In the genomic region with DNA sequence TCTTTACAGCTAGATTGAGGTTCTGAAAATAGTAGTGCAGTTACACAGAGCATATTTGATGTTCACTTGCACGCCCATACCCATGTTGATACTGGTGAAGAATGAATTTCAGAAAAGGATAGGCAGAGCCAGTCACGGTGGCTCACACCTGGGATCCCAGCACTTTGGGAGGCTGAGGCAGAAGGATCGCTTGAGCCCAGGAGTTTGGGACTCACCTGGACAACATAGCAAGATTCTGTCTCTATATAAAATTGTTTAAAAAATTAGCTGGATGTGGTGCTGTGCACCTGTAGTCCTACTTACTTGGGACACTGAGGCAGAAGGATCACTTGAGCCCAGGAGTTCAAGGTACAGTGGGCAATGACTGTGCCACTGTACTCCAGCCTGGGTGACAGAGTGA, we compare ENCODE assay signal across 26 cellular contexts.
"Had no signal": no experiment of that assay in that cellular context is flagged by ENCODE, and none has a peak within 500 bp of the region (broad histone marks: within the 10 kb centered on the region; RNA-seq: fewer than 3 reads in every experiment).

No MANE protein-coding gene starts in this region.

- H3K36me3 Mint-ChIP-seq: activated CD4-positive, alpha-beta memory T cell treated with anti-CD3 and anti-CD28 coated beads for 36 hours; activated CD8-positive, alpha-beta memory T cell treated with anti-CD3 and anti-CD28 coated beads, Interleukin-2, amount 10 ng/mL, durations not matched to agents 7 days and 5 days; T-cell; WTC11 had no signal

- DNase-seq: activated B cell treated with CpG ODN at 0.5 μM for 24 hours; activated CD4-positive, alpha-beta memory T cell treated with anti-CD3 and anti-CD28 coated beads for 36 hours; activated CD4-positive, alpha-beta memory T cell treated with anti-CD3 and anti-CD28 coated beads, Interleukin-2, amount 10 ng/mL, durations not matched to agents 7 days and 5 days; activated CD4-positive, alpha-beta T cell treated with anti-CD3 and anti-CD28 coated beads for 1 hour; activated CD4-positive, alpha-beta T cell treated with anti-CD3 and anti-CD28 coated beads, Interleukin-2, amount 50 U/mL, for 1 hour; activated CD4-positive, alpha-beta T cell treated with anti-CD3 and anti-CD28 coated beads, Interleukin-2, amount 50 U/mL, for 4 hours; activated CD4-positive, alpha-beta T cell treated with anti-CD3 and anti-CD28 coated beads, Interleukin-2, amount 50 U/mL, for 48 hours; activated CD4-positive, CD25-positive, alpha-beta regulatory T cell; activated CD4-positive, CD25-positive, alpha-beta regulatory T cell treated with anti-CD3 and anti-CD28 coated beads, Interleukin-2, amount 50 U/mL, for 72 hours; activated CD8-positive, alpha-beta memory T cell treated with anti-CD3 and anti-CD28 coated beads for 24 hours; activated CD8-positive, alpha-beta memory T cell treated with anti-CD3 and anti-CD28 coated beads, Interleukin-2, amount 10 ng/mL, durations not matched to agents 7 days and 5 days; activated CD8-positive, alpha-beta memory T cell treated with anti-CD3 and anti-CD28 coated beads, Interleukin-2, amount 50 U/mL, for 4 hours; activated CD8-positive, alpha-beta memory T cell treated with anti-CD3 and anti-CD28 coated beads, Interleukin-2, amount 50 U/mL, for 48 hours; activated T-cell treated with anti-CD3 and anti-CD28 coated beads for 4 hours; T-helper 9 cell had no signal

- H3K4me1 Mint-ChIP-seq: activated CD4-positive, alpha-beta memory T cell treated with anti-CD3 and anti-CD28 coated beads, Interleukin-2, amount 10 ng/mL, durations not matched to agents 7 days and 5 days; T-cell had no signal

- H3K27ac ChIP-seq: VCaP, WERI-Rb-1 had no signal

- ATAC-seq: activated CD8-positive, alpha-beta memory T cell treated with anti-CD3 and anti-CD28 coated beads, Interleukin-2, amount 10 ng/mL, durations not matched to agents 7 days and 5 days; activated CD8-positive, alpha-beta T cell treated with anti-CD3 and anti-CD28 coated beads, Interleukin-2, amount 10 ng/mL, durations not matched to agents 7 days and 5 days; T-cell; WTC11 had no signal

- H3K4me3 Mint-ChIP-seq: activated B cell treated with CpG ODN at 0.5 μM for 24 hours; activated CD4-positive, alpha-beta memory T cell treated with anti-CD3 and anti-CD28 coated beads for 36 hours; activated CD4-positive, alpha-beta memory T cell treated with anti-CD3 and anti-CD28 coated beads, Interleukin-2, amount 10 ng/mL, durations not matched to agents 7 days and 5 days; activated CD4-positive, alpha-beta T cell treated with anti-CD3 and anti-CD28 coated beads for 36 hours; activated CD4-positive, alpha-beta T cell treated with anti-CD3 and anti-CD28 coated beads, Interleukin-2, amount 10 ng/mL, durations not matched to agents 24 days and 14 days; activated CD4-positive, alpha-beta T cell treated with anti-CD3 and anti-CD28 coated beads, Interleukin-2, amount 10 ng/mL, durations not matched to agents 7 days and 5 days; activated CD8-positive, alpha-beta memory T cell treated with anti-CD3 and anti-CD28 coated beads, Interleukin-2, amount 10 ng/mL, durations not matched to agents 7 days and 5 days; activated CD8-positive, alpha-beta T cell treated with anti-CD3 and anti-CD28 coated beads for 36 hours; activated CD8-positive, alpha-beta T cell treated with anti-CD3 and anti-CD28 coated beads, Interleukin-2, amount 10 ng/mL, durations not matched to agents 7 days and 5 days; T-cell; T-helper 1 cell treated with Interleukin-12 subunit alpha and Interleukin-12 subunit beta and Interleukin-4 antibody, amounts not matched to agents 30 μg/mL and 1 μg/mL, for 36 hours; T-helper 2 cell treated with Interferon-gamma antibody and Interleukin-4, amounts not matched to agents 5 μg/mL and 100 μg/mL, for 36 hours; WTC11 had no signal

- H3K27me3 Mint-ChIP-seq: activated B cell treated with CpG ODN at 0.5 μM for 24 hours; activated CD4-positive, alpha-beta memory T cell treated with anti-CD3 and anti-CD28 coated beads for 36 hours; activated CD4-positive, alpha-beta memory T cell treated with anti-CD3 and anti-CD28 coated beads, Interleukin-2, amount 10 ng/mL, durations not matched to agents 7 days and 5 days; activated CD4-positive, alpha-beta T cell treated with anti-CD3 and anti-CD28 coated beads for 36 hours; activated CD4-positive, alpha-beta T cell treated with anti-CD3 and anti-CD28 coated beads, Interleukin-2, amount 10 ng/mL, durations not matched to agents 24 days and 14 days; activated CD4-positive, alpha-beta T cell treated with anti-CD3 and anti-CD28 coated beads, Interleukin-2, amount 10 ng/mL, durations not matched to agents 7 days and 5 days had no signal

- H3K27ac Mint-ChIP-seq: activated B cell treated with CpG ODN at 0.5 μM for 24 hours; activated CD4-positive, alpha-beta memory T cell treated with anti-CD3 and anti-CD28 coated beads for 36 hours; activated CD4-positive, alpha-beta memory T cell treated with anti-CD3 and anti-CD28 coated beads, Interleukin-2, amount 10 ng/mL, durations not matched to agents 7 days and 5 days; activated CD4-positive, alpha-beta T cell treated with anti-CD3 and anti-CD28 coated beads, Interleukin-2, amount 10 ng/mL, durations not matched to agents 24 days and 14 days; activated CD4-positive, alpha-beta T cell treated with anti-CD3 and anti-CD28 coated beads, Interleukin-2, amount 10 ng/mL, durations not matched to agents 7 days and 5 days; activated CD8-positive, alpha-beta memory T cell treated with anti-CD3 and anti-CD28 coated beads, Interleukin-2, amount 10 ng/mL, durations not matched to agents 7 days and 5 days; activated CD8-positive, alpha-beta T cell treated with anti-CD3 and anti-CD28 coated beads for 36 hours; activated CD8-positive, alpha-beta T cell treated with anti-CD3 and anti-CD28 coated beads, Interleukin-2, amount 10 ng/mL, durations not matched to agents 7 days and 5 days; T-cell; T-helper 1 cell treated with Interleukin-12 subunit alpha and Interleukin-12 subunit beta and Interleukin-4 antibody, amounts not matched to agents 30 μg/mL and 1 μg/mL, for 36 hours; T-helper 2 cell treated with Interferon-gamma antibody and Interleukin-4, amounts not matched to agents 5 μg/mL and 100 μg/mL, for 36 hours; WTC11 had no signal

- H3K36me3 ChIP-seq: WERI-Rb-1 had no signal
